8 cellular contexts compared by ENCODE assay signal in the genomic region with DNA sequence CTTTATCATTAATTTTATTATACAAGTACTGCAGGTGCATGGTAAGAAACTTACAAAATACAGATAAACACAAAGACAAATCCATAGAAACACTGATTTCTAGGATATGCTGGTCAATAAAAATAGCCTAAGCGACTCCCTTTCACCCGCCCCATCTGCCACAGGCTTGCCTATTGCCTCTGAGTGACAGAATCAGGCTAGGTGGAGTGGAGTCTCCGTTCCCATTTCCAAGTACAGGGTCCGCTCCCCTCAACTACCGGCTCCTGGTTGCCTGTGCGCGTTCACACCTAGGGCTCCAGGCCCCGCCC. TPM values are rescaled to one million over a fixed set of nuclear protein-coding genes. Genes with fewer than 3 reads are reported as not detected.
DNase-seq lines count a peak whose midpoint lies in the region; ATAC-seq lines count a peak whose summit lies in the region.

No MANE protein-coding gene starts in this region.

- ATAC-seq in activated CD8-positive, alpha-beta T cell treated with anti-CD3 and anti-CD28 coated beads, Interleukin-2, amount 10 ng/mL, durations not matched to agents 7 days and 5 days = no peak
- no peak for ATAC-seq in stimulated activated naive B cell treated with anti-CD40 and anti-IgM and Interleukin-4, amounts not matched to agents 10 μg/mL and 1 μg/mL and 100 μg/mL, for 72 hours (replicated peaks)
- no peak for ATAC-seq in esophagus mucosa
- no peak for ATAC-seq in HG02571 (IDR thresholded peaks at IDR 0.05; ENCODE audit: unreplicated experiment)

- CTCF ChIA-PET in activated CD8-positive, alpha-beta T cell treated with anti-CD3 and anti-CD28 coated beads, Interleukin-2, amount 10 ng/mL, durations not matched to agents 7 days and 5 days (lab: Charles Lee) = interaction anchor here (1.0 to 2.2 kb wide), 2 partner anchors 43 to 179 kb away, joined by 3 to 5 read pairs; partner anchors contain the start of gene RNASEH1

- POLR2A ChIA-PET in activated CD8-positive, alpha-beta T cell treated with anti-CD3 and anti-CD28 coated beads, Interleukin-2, amount 10 ng/mL, durations not matched to agents 7 days and 5 days (lab: Charles Lee) = interaction anchor here (0.6 to 1.6 kb wide), 5 partner anchors 11 to 176 kb away, joined by 3 to 5 read pairs (median 3); no protein-coding TSS in a partner anchor

- peaks cover 3% of the 10 kb centered on the region for H3K4me1 ChIP-seq in iPS-15b (ENCODE audit: control insufficient read depth, insufficient read depth, low read length)

- H3K27me3 Mint-ChIP-seq in activated CD8-positive, alpha-beta T cell treated with anti-CD3 and anti-CD28 coated beads, Interleukin-2, amount 10 ng/mL, durations not matched to agents 7 days and 5 days (ENCODE audit: low read depth) = no peaks in the 10 kb centered on the region
- H3K27me3 Mint-ChIP-seq in stimulated activated naive B cell treated with anti-CD40 and anti-IgM and Interleukin-4, amounts not matched to agents 10 μg/mL and 1 μg/mL and 100 μg/mL, for 72 hours = no peaks in the 10 kb centered on the region

- H3K36me3 Mint-ChIP-seq in activated CD8-positive, alpha-beta T cell treated with anti-CD3 and anti-CD28 coated beads, Interleukin-2, amount 10 ng/mL, durations not matched to agents 7 days and 5 days (ENCODE audit: low read depth) = peaks cover 27% of the 10 kb centered on the region
- H3K36me3 Mint-ChIP-seq in stimulated activated naive B cell treated with anti-CD40 and anti-IgM and Interleukin-4, amounts not matched to agents 10 μg/mL and 1 μg/mL and 100 μg/mL, for 72 hours = peaks cover 9 to 17% of the 10 kb centered on the region in 2 donors

- H3K4me3 ChIP-seq in iPS-15b (ENCODE audit: low read depth, low read length) = peak overlapping the region; percentile 97

- peak overlapping the region; percentile 96 for H3K4me3 Mint-ChIP-seq in activated CD8-positive, alpha-beta T cell treated with anti-CD3 and anti-CD28 coated beads, Interleukin-2, amount 10 ng/mL, durations not matched to agents 7 days and 5 days
- peak overlapping the region; percentile 96 to 97 for H3K4me3 Mint-ChIP-seq in stimulated activated naive B cell treated with anti-CD40 and anti-IgM and Interleukin-4, amounts not matched to agents 10 μg/mL and 1 μg/mL and 100 μg/mL, for 72 hours

- H3K9me3 ChIP-seq in iPS-15b (ENCODE audit: control insufficient read depth, insufficient read depth, low read length) = no peaks in the 10 kb centered on the region

- peak overlapping the region; percentile 98 for H3K27ac Mint-ChIP-seq in activated CD8-positive, alpha-beta T cell treated with anti-CD3 and anti-CD28 coated beads, Interleukin-2, amount 10 ng/mL, durations not matched to agents 7 days and 5 days
- peak overlapping the region; percentile 97 for H3K27ac Mint-ChIP-seq in stimulated activated naive B cell treated with anti-CD40 and anti-IgM and Interleukin-4, amounts not matched to agents 10 μg/mL and 1 μg/mL and 100 μg/mL, for 72 hours

- peaks cover 4% of the 10 kb centered on the region for H3K36me3 ChIP-seq in iPS-15b (ENCODE audit: control insufficient read depth, insufficient read depth, low read length)

- peaks cover 44% of the 10 kb centered on the region for H3K4me1 Mint-ChIP-seq in activated CD8-positive, alpha-beta T cell treated with anti-CD3 and anti-CD28 coated beads, Interleukin-2, amount 10 ng/mL, durations not matched to agents 7 days and 5 days (ENCODE audit: low read depth)
- peaks cover 18 to 43% of the 10 kb centered on the region in 2 donors for H3K4me1 Mint-ChIP-seq in stimulated activated naive B cell treated with anti-CD40 and anti-IgM and Interleukin-4, amounts not matched to agents 10 μg/mL and 1 μg/mL and 100 μg/mL, for 72 hours

- no peaks in the 10 kb centered on the region for H3K9me3 Mint-ChIP-seq in activated CD8-positive, alpha-beta T cell treated with anti-CD3 and anti-CD28 coated beads, Interleukin-2, amount 10 ng/mL, durations not matched to agents 7 days and 5 days (ENCODE audit: insufficient read depth)
- H3K9me3 Mint-ChIP-seq in stimulated activated naive B cell treated with anti-CD40 and anti-IgM and Interleukin-4, amounts not matched to agents 10 μg/mL and 1 μg/mL and 100 μg/mL, for 72 hours = no peaks in the 10 kb centered on the region

- H3K9ac ChIP-seq in iPS-15b (ENCODE audit: low read depth, low read length) = peak overlapping the region; percentile 18

- DNase-seq in NCI-H1436 treated with DMSO at 0.1 percent for 48 hours (lab: John Stamatoyannopoulos, UW) (peak; percentile 67), NCI-H1436 (lab: John Stamatoyannopoulos, UW) (no peak)
- no peak for DNase-seq in activated CD8-positive, alpha-beta T cell treated with anti-CD3 and anti-CD28 coated beads, Interleukin-2, amount 10 ng/mL, durations not matched to agents 7 days and 5 days
- no peak for DNase-seq in stimulated activated naive B cell treated with anti-CD40 and anti-IgM and Interleukin-4, amounts not matched to agents 10 μg/mL and 1 μg/mL and 100 μg/mL, for 72 hours
- DNase-seq in activated CD4-positive, alpha-beta T cell treated with anti-CD3 and anti-CD28 coated beads for 4 hours = no peak

- no peaks in the 10 kb centered on the region for H3K27me3 ChIP-seq in iPS-15b (ENCODE audit: control insufficient read depth, insufficient read depth, low read length)

RNA-seq across cellular contexts. Expression of gene TRAPPC12, which starts 0.2 kb away (rescaled TPM):
- 10 to 100 TPM; 86.2 to 88.4 TPM for total RNA-seq in activated CD8-positive, alpha-beta T cell treated with anti-CD3 and anti-CD28 coated beads, Interleukin-2, amount 10 ng/mL, durations not matched to agents 7 days and 5 days
- 61.7 TPM for total RNA-seq in esophagus mucosa

RNA-seq across cellular contexts. Expression of gene EIPR1, which starts 1.7 kb away (rescaled TPM):
- 10 to 100 TPM; 38.9 to 41.4 TPM for total RNA-seq in activated CD8-positive, alpha-beta T cell treated with anti-CD3 and anti-CD28 coated beads, Interleukin-2, amount 10 ng/mL, durations not matched to agents 7 days and 5 days
- total RNA-seq in esophagus mucosa = 25.9 TPM
